32 cellular contexts compared by ENCODE assay signal in the genomic region with DNA sequence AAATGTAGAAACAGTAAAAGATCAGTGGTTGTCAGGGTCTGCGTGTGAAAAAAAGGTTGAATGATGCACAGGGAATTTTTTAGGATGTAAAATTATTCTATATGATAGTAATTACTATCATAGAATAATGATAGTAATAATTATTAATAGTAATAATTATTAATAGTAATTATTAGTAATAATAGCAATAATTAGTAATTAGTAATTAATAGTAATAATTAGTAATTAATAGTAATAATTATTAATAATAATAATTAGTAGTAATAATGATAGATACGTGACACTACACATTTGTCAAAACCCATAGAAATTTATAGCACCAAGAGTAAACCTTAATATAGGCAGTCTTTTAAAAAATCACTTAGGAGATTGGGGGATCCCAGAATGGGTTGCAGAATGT. TPM values are rescaled to one million over a fixed set of nuclear protein-coding genes. Genes with fewer than 3 reads are reported as not detected.
"Had no signal": no experiment of that assay in that cellular context is flagged by ENCODE, and none has a peak within 500 bp of the region (broad histone marks: within the 10 kb centered on the region; RNA-seq: fewer than 3 reads in every experiment).

No MANE protein-coding gene starts in this region.

- H3K9me3 ChIP-seq: ascending aorta, breast epithelium, esophagus muscularis mucosa had no signal

- H3K4me3 ChIP-seq: ascending aorta, breast epithelium, cardiac muscle cell, dorsolateral prefrontal cortex, esophagus muscularis mucosa had no signal

- H3K27me3 Mint-ChIP-seq: activated T-cell treated with anti-CD3 and anti-CD28 coated beads, Interleukin-2, amount 50 U/mL, for 24 hours had no signal

- H3K27ac ChIP-seq: ascending aorta, breast epithelium, cardiac muscle cell, dorsolateral prefrontal cortex, esophagus muscularis mucosa, WERI-Rb-1 had no signal

- H3K36me3 ChIP-seq: ascending aorta, breast epithelium, cardiac muscle cell, esophagus muscularis mucosa, WERI-Rb-1 had no signal

- ATAC-seq: activated CD4-positive, alpha-beta T cell treated with anti-CD3 and anti-CD28 coated beads for 36 hours; activated T-cell treated with anti-CD3 and anti-CD28 coated beads, Interleukin-2, amount 50 U/mL, for 72 hours had no signal

- H3K27ac Mint-ChIP-seq: activated CD4-positive, alpha-beta memory T cell treated with anti-CD3 and anti-CD28 coated beads, Interleukin-2, amount 10 ng/mL, durations not matched to agents 7 days and 5 days; activated CD4-positive, alpha-beta T cell treated with anti-CD3 and anti-CD28 coated beads for 36 hours; activated CD4-positive, alpha-beta T cell treated with anti-CD3 and anti-CD28 coated beads, Interleukin-2, amount 10 ng/mL, durations not matched to agents 24 days and 14 days; activated naive CD4-positive, alpha-beta T cell treated with anti-CD3 and anti-CD28 coated beads, Interleukin-2, amount 10 ng/mL, durations not matched to agents 7 days and 5 days; activated naive CD4-positive, alpha-beta T cell treated with anti-CD3 and anti-CD28 coated beads, Interleukin-2, amount 50 U/mL, for 72 hours; activated naive CD8-positive, alpha-beta T cell treated with anti-CD3 and anti-CD28 coated beads, Interleukin-2, amount 10 ng/mL, durations not matched to agents 7 days and 5 days; activated T-cell treated with anti-CD3 and anti-CD28 coated beads, Interleukin-2, amount 50 U/mL, for 24 hours; activated T-cell treated with anti-CD3 and anti-CD28 coated beads, Interleukin-2, amount 50 U/mL, for 72 hours; dendritic cell treated with granulocyte-macrophage colony-stimulating factor and Interleukin-4, amounts not matched to agents 40 ng/mL and 50 ng/mL, for 4 days; endodermal cell had no signal

- H3K4me1 ChIP-seq: ascending aorta, breast epithelium had no signal

- H3K9me3 Mint-ChIP-seq: activated CD4-positive, alpha-beta memory T cell treated with anti-CD3 and anti-CD28 coated beads, Interleukin-2, amount 10 ng/mL, durations not matched to agents 7 days and 5 days; activated CD4-positive, alpha-beta T cell treated with anti-CD3 and anti-CD28 coated beads, Interleukin-2, amount 10 ng/mL, durations not matched to agents 24 days and 14 days; activated naive CD4-positive, alpha-beta T cell treated with anti-CD3 and anti-CD28 coated beads, Interleukin-2, amount 10 ng/mL, durations not matched to agents 7 days and 5 days; activated naive CD8-positive, alpha-beta T cell treated with anti-CD3 and anti-CD28 coated beads, Interleukin-2, amount 10 ng/mL, durations not matched to agents 7 days and 5 days; activated T-cell treated with anti-CD3 and anti-CD28 coated beads, Interleukin-2, amount 50 U/mL, for 24 hours; activated T-cell treated with anti-CD3 and anti-CD28 coated beads, Interleukin-2, amount 50 U/mL, for 72 hours; dendritic cell treated with granulocyte-macrophage colony-stimulating factor and Interleukin-4, amounts not matched to agents 40 ng/mL and 50 ng/mL, for 4 days; endodermal cell had no signal

- DNase-seq: activated CD4-positive, alpha-beta memory T cell treated with anti-CD3 and anti-CD28 coated beads, Interleukin-2, amount 10 ng/mL, durations not matched to agents 7 days and 5 days; activated CD4-positive, alpha-beta T cell treated with anti-CD3 and anti-CD28 coated beads for 36 hours; activated CD4-positive, alpha-beta T cell treated with anti-CD3 and anti-CD28 coated beads, Interleukin-2, amount 10 ng/mL, durations not matched to agents 24 days and 14 days; activated CD4-positive, CD25-positive, alpha-beta regulatory T cell; activated CD4-positive, CD25-positive, alpha-beta regulatory T cell treated with anti-CD3 and anti-CD28 coated beads, Interleukin-2, amount 50 U/mL, for 72 hours; activated CD8-positive, alpha-beta memory T cell treated with anti-CD3 and anti-CD28 coated beads, Interleukin-2, amount 50 U/mL, for 48 hours; activated gamma-delta T cell; activated naive CD4-positive, alpha-beta T cell; activated naive CD4-positive, alpha-beta T cell treated with anti-CD3 and anti-CD28 coated beads, Interleukin-2, amount 10 ng/mL, durations not matched to agents 7 days and 5 days; activated naive CD8-positive, alpha-beta T cell treated with anti-CD3 and anti-CD28 coated beads, Interleukin-2, amount 10 ng/mL, durations not matched to agents 7 days and 5 days; activated T-cell treated with anti-CD3 and anti-CD28 coated beads for 4 hours; activated T-cell treated with anti-CD3 and anti-CD28 coated beads, Interleukin-2, amount 50 U/mL, for 24 hours; activated T-cell treated with anti-CD3 and anti-CD28 coated beads, Interleukin-2, amount 50 U/mL, for 72 hours; central memory CD4-positive, alpha-beta T cell; cerebellar nuclear complex; dorsolateral prefrontal cortex; effector memory CD4-positive, alpha-beta T cell; endodermal cell; erythroblast; foreskin melanocyte; head of caudate nucleus; hippocampal formation; T-helper 2 cell; WERI-Rb-1 had no signal

- H3K4me3 Mint-ChIP-seq: activated CD4-positive, alpha-beta memory T cell treated with anti-CD3 and anti-CD28 coated beads, Interleukin-2, amount 10 ng/mL, durations not matched to agents 7 days and 5 days; activated CD4-positive, alpha-beta T cell treated with anti-CD3 and anti-CD28 coated beads for 36 hours; activated CD4-positive, alpha-beta T cell treated with anti-CD3 and anti-CD28 coated beads, Interleukin-2, amount 10 ng/mL, durations not matched to agents 24 days and 14 days; activated naive CD4-positive, alpha-beta T cell treated with anti-CD3 and anti-CD28 coated beads, Interleukin-2, amount 10 ng/mL, durations not matched to agents 7 days and 5 days; activated naive CD8-positive, alpha-beta T cell treated with anti-CD3 and anti-CD28 coated beads, Interleukin-2, amount 10 ng/mL, durations not matched to agents 7 days and 5 days; activated T-cell treated with anti-CD3 and anti-CD28 coated beads, Interleukin-2, amount 50 U/mL, for 24 hours; activated T-cell treated with anti-CD3 and anti-CD28 coated beads, Interleukin-2, amount 50 U/mL, for 72 hours; brain; dendritic cell treated with granulocyte-macrophage colony-stimulating factor and Interleukin-4, amounts not matched to agents 40 ng/mL and 50 ng/mL, for 4 days; endodermal cell had no signal

- H3K36me3 Mint-ChIP-seq: activated naive CD8-positive, alpha-beta T cell treated with anti-CD3 and anti-CD28 coated beads, Interleukin-2, amount 10 ng/mL, durations not matched to agents 7 days and 5 days; brain had no signal

RNA-seq across cellular contexts. Expression of a gene that starts 46.2 kb away (rescaled TPM):
- total RNA-seq: activated CD4-positive, alpha-beta memory T cell treated with anti-CD3 and anti-CD28 coated beads, Interleukin-2, amount 10 ng/mL, durations not matched to agents 7 days and 5 days; activated CD4-positive, alpha-beta T cell treated with anti-CD3 and anti-CD28 coated beads, Interleukin-2, amount 10 ng/mL, durations not matched to agents 24 days and 14 days; ascending aorta; cardiac muscle cell; T-helper 1 cell treated with Interleukin-12 subunit alpha and Interleukin-12 subunit beta and Interleukin-4 antibody, amounts not matched to agents 30 ng/mL and 1 ng/mL, for 36 hours had no signal
